In genomic region chr16:57799619-57800212, GRCh38 we compare ENCODE assay signal across 10 cellular contexts. TPM values are rescaled to one million over a fixed set of nuclear protein-coding genes. Genes with fewer than 3 reads are reported as not detected.
DNase-seq lines count a peak whose midpoint lies in the region; ATAC-seq, FAIRE-seq and TF ChIP-seq lines count a peak whose summit lies in the region.
"Had no signal": no experiment of that assay in that cellular context is flagged by ENCODE, and none has a peak within 500 bp of the region (broad histone marks: within the 10 kb centered on the region; RNA-seq: fewer than 3 reads in every experiment).

No MANE protein-coding gene starts in this region.

- H3K27ac ChIP-seq in endothelial cell of umbilical vein (ENCODE audit: insufficient read depth, low read depth, low read length) (no peak overlapping the region), gastrocnemius medialis (peak overlapping the region in 3 of 4 donors; percentile 66 to 72 (median 66))

- H3K4me1 ChIP-seq in endothelial cell of umbilical vein (ENCODE audit: control insufficient read depth, extremely low read depth, insufficient read depth, low read length) (peaks cover 25% of the 10 kb centered on the region), gastrocnemius medialis (peaks cover 57 to 67% of the 10 kb centered on the region in 2 donors)

- CTCF ChIA-PET in endothelial cell of umbilical vein (lab: Charles Lee), result interaction anchor here (0.7 to 4.3 kb wide), 7 partner anchors 9 to 223 kb away, joined by 3 to 29 read pairs (median 3); no protein-coding TSS in a partner anchor

- dilution Hi-C loops in endothelial cell of umbilical vein (cut with MboI; ENCODE audit: extremely low pct_ligation_motif_present, low sequenced_read_pairs), result no loop called here

- POLR2A ChIA-PET in endothelial cell of umbilical vein (lab: Charles Lee), result no interaction called here

- peak in 1 of 2 donors; percentile 7 for ATAC-seq in gastrocnemius medialis
- ATAC-seq: GM12878; stimulated activated memory B cell treated with anti-CD40 and anti-IgM and Interleukin-4, amounts not matched to agents 10 μg/mL and 1 μg/mL and 100 μg/mL, for 72 hours had no signal

- in situ Hi-C loops in gastrocnemius medialis (cut with MboI; ENCODE audit: low sequenced_read_pairs in 4 of 4), result no loop called here

- H3K27me3 ChIP-seq in endothelial cell of umbilical vein (ENCODE audit: control insufficient read depth in 2 of 2, insufficient read depth in 2 of 2, low read length in 2 of 2), result no peaks in the 10 kb centered on the region
- no peaks in the 10 kb centered on the region for H3K27me3 ChIP-seq in gastrocnemius medialis
- H3K27me3 ChIP-seq in MG63, result no peaks in the 10 kb centered on the region

- no peaks in the 10 kb centered on the region for H4K20me1 ChIP-seq in endothelial cell of umbilical vein (replicated peaks; ENCODE audit: control insufficient read depth, extremely low read depth, insufficient read depth, low read length)

- H3K36me3 ChIP-seq in endothelial cell of umbilical vein (ENCODE audit: control insufficient read depth in 2 of 2, extremely low read depth in 1 of 2, insufficient read depth in 2 of 2, low read length in 2 of 2) (peaks cover 2 to 9% of the 10 kb centered on the region in 2 experiments), gastrocnemius medialis (no peaks in the 10 kb centered on the region), MG63 (peaks cover 66% of the 10 kb centered on the region)

- BruUV-seq in endothelial cell of umbilical vein (replicated peaks; lab: Mats Ljungman, UMichigan), result no TSS peak

- TF ChIP-seq CTCF in NB4 (IDR thresholded peaks at IDR 0.05; ENCODE audit: low read depth, low read length), result no peak
- TF ChIP-seq CTCF in endothelial cell of umbilical vein (IDR thresholded peaks at IDR 0.05; ENCODE audit: extremely low read depth in 1 of 2, insufficient read depth in 1 of 2, low read depth in 1 of 2, low read length in 2 of 2), result no peak
- TF ChIP-seq CTCF in gastrocnemius medialis (IDR thresholded peaks at IDR 0.05 in 4 of 5, conservative IDR thresholded peaks at IDR 0.05 in 1 of 5), result no peak

- FAIRE-seq in endothelial cell of umbilical vein (lab: Jason Lieb, UNC), result peak; percentile 70
- FAIRE-seq: GM12878 had no signal

- DNase-seq in NCI-H524 (lab: John Stamatoyannopoulos, UW) (peak; percentile 28 to 65), NCI-H524 treated with DMSO at 0.1 percent for 48 hours (lab: John Stamatoyannopoulos, UW) (no peak), NB4 (ENCODE audit: low read depth) (peak; percentile 77), endothelial cell of umbilical vein (ENCODE audit: low read depth, low spot score) (no peak), gastrocnemius medialis (no peak), activated T-cell treated with anti-CD3 and anti-CD28 coated beads for 4 hours (no peak), MG63 (no peak), T-helper 1 cell (no peak)

- peak overlapping the region; percentile 81 for H3K4me3 ChIP-seq in NB4 (ENCODE audit: low read depth, low read length)
- H3K4me3 ChIP-seq in endothelial cell of umbilical vein (replicated peaks in 1 of 3; ENCODE audit: insufficient read depth in 1 of 3, low read depth in 1 of 3, low read length in 3 of 3), result no peak overlapping the region
- no peak overlapping the region for H3K4me3 ChIP-seq in gastrocnemius medialis
- no peak overlapping the region; the same call in 1 of the 2 replicates for H3K4me3 ChIP-seq in MG63
- H3K4me3 ChIP-seq: GM12878 had no signal

- no peaks in the 10 kb centered on the region for H3K9me1 ChIP-seq in endothelial cell of umbilical vein (replicated peaks; ENCODE audit: control insufficient read depth, extremely low read depth, insufficient read depth, low read length)

- intact Hi-C loops in endothelial cell of umbilical vein (cut with micrococcal nuclease), result loop anchor here (1.0 to 5.0 kb wide), 2 partner anchors 35 to 93 kb away; no protein-coding TSS in a partner anchor
- intact Hi-C loops in gastrocnemius medialis (cut with DNase I; ENCODE audit: low total_unique reads), result no loop called here

- H3K9me3 ChIP-seq in endothelial cell of umbilical vein (replicated peaks; ENCODE audit: control insufficient read depth, insufficient read depth, low read length) (no peaks in the 10 kb centered on the region), gastrocnemius medialis (no peaks in the 10 kb centered on the region), MG63 (no peaks in the 10 kb centered on the region)

- H3K9ac ChIP-seq in endothelial cell of umbilical vein (replicated peaks; ENCODE audit: extremely low read depth, insufficient read depth, low read length), result no peak overlapping the region

- peaks cover 14% of the 10 kb centered on the region for H3K79me2 ChIP-seq in endothelial cell of umbilical vein (ENCODE audit: control insufficient read depth, insufficient read depth, low read length)

- peak overlapping the region; percentile 84 for H3K4me2 ChIP-seq in endothelial cell of umbilical vein (ENCODE audit: insufficient read depth, low read length)

- TF ChIP-seq POLR2A in NB4 (IDR thresholded peaks at IDR 0.05; ENCODE audit: extremely low read depth, insufficient read length) (no peak), endothelial cell of umbilical vein (IDR thresholded peaks at IDR 0.05; ENCODE audit: low read depth, low read length) (no peak), gastrocnemius medialis (IDR thresholded peaks at IDR 0.05) (no peak)

- no peak overlapping the region for H2AFZ ChIP-seq in endothelial cell of umbilical vein (ENCODE audit: low read depth, low read length)

TF ChIP-seq in endothelial cell of umbilical vein, 7 proteins besides CTCF, POLR2A, EP300 and RAD21:
- TF ChIP-seq MYC (IDR thresholded peaks at IDR 0.05; ENCODE audit: low read depth, low read length) (no peak), POLR2AphosphoS5 (IDR thresholded peaks at IDR 0.05; ENCODE audit: insufficient read depth, low read depth, low read length) (no peak), FOS (IDR thresholded peaks at IDR 0.05; ENCODE audit: borderline replicate concordance, insufficient read depth, low read length) (no peak), MAX (IDR thresholded peaks at IDR 0.05; ENCODE audit: insufficient read depth, insufficient read length) (no peak), JUN (IDR thresholded peaks at IDR 0.05; ENCODE audit: borderline replicate concordance, insufficient read depth, insufficient read length, low read depth) (no peak), EZH2 (IDR thresholded peaks at IDR 0.05; ENCODE audit: borderline replicate concordance, low read depth, low read length, severe bottlenecking) (no peak), GATA2 (IDR thresholded peaks at IDR 0.05; ENCODE audit: insufficient read depth, insufficient read length, low read depth, low read length) (no peak)
TF ChIP-seq in endothelial cell of umbilical vein: peak in this region for 0.

RNA-seq across cellular contexts. Expression of gene KIFC3, which starts 2.6 kb away (rescaled TPM):
- total RNA-seq in endothelial cell of umbilical vein (56.7 and 62.2 TPM in 2 replicates), gastrocnemius medialis (10 to 100 TPM in 1 of 4 donors, 1 to 10 TPM in 3; 2.1 to 12.0 (median 3.2) TPM)
- polyA plus RNA-seq in endothelial cell of umbilical vein, result 36.3 and 38.1 TPM in 2 replicates
- polyA plus RNA-seq in endothelial cell of umbilical vein (2011; cell fraction: cytosol; rRNA removed), result 27.7 and 43.4 TPM in 2 replicates
- polyA plus RNA-seq in endothelial cell of umbilical vein (2011; cell fraction: nucleus; rRNA removed), result 93.6 and 104 TPM in 2 replicates
- polyA plus RNA-seq in endothelial cell of umbilical vein (2012), result 31.9 and 37.4 TPM in 2 replicates
- polyA minus RNA-seq in endothelial cell of umbilical vein, result 45.8 and 50.4 TPM in 2 replicates
- 55.7 TPM for polyA minus RNA-seq in endothelial cell of umbilical vein (2011; cell fraction: cytosol; rRNA and poly(A)+ RNA removed)
- polyA minus RNA-seq in endothelial cell of umbilical vein (2011; cell fraction: nucleus; rRNA and poly(A)+ RNA removed), result 42.3 and 60.9 TPM in 2 replicates
- total RNA-seq in MG63 (2014; rRNA removed; shearing (Covaris generic); ENCODE audit: low replicate concordance), result 196 and 322 TPM in 2 replicates

Comparison
In these comparisons a context has a peak if more than half of its experiments do, and no peak if none do; other contexts are left out.
1. DNase-seq: peak in NCI-H524 (2 of 2) and NB4 (single experiment); none in NCI-H524 treated with DMSO at 0.1 percent for 48 hours (single experiment), endothelial cell of umbilical vein (single experiment), gastrocnemius medialis (0 of 2), activated T-cell treated with anti-CD3 and anti-CD28 coated beads for 4 hours (single experiment), MG63 (single experiment) and T-helper 1 cell (0 of 5).